Comparison of ENCODE assay signal across 12 cellular contexts in genomic region chr2:207934720-207935119, GRCh38.
"Had no signal": no experiment of that assay in that cellular context is flagged by ENCODE, and none has a peak within 500 bp of the region (broad histone marks: within the 10 kb centered on the region; RNA-seq: fewer than 3 reads in every experiment).

No MANE protein-coding gene starts in this region.

- H3K4me3 ChIP-seq: skin epidermis, tibial nerve had no signal

- H3K9me3 Mint-ChIP-seq: activated B cell treated with CpG ODN at 0.5 μM for 24 hours; activated CD4-positive, alpha-beta T cell treated with anti-CD3 and anti-CD28 coated beads, Interleukin-2, amount 10 ng/mL, durations not matched to agents 24 days and 14 days; activated naive CD4-positive, alpha-beta T cell treated with anti-CD3 and anti-CD28 coated beads, Interleukin-2, amount 50 U/mL, for 24 hours; brain; T-helper 1 cell treated with Interleukin-12 subunit alpha and Interleukin-12 subunit beta and Interleukin-4 antibody, amounts not matched to agents 30 μg/mL and 1 μg/mL, for 36 hours had no signal

- H3K4me3 Mint-ChIP-seq: activated B cell treated with CpG ODN at 0.5 μM for 24 hours; activated CD4-positive, alpha-beta T cell treated with anti-CD3 and anti-CD28 coated beads, Interleukin-2, amount 10 ng/mL, durations not matched to agents 24 days and 14 days; activated naive CD4-positive, alpha-beta T cell treated with anti-CD3 and anti-CD28 coated beads, Interleukin-2, amount 50 U/mL, for 24 hours; brain; T-helper 1 cell treated with Interleukin-12 subunit alpha and Interleukin-12 subunit beta and Interleukin-4 antibody, amounts not matched to agents 30 μg/mL and 1 μg/mL, for 36 hours had no signal

- H3K27me3 ChIP-seq: tibial nerve had no signal

- H3K4me1 Mint-ChIP-seq: activated B cell treated with CpG ODN at 0.5 μM for 24 hours; activated CD4-positive, alpha-beta T cell treated with anti-CD3 and anti-CD28 coated beads, Interleukin-2, amount 10 ng/mL, durations not matched to agents 24 days and 14 days; activated naive CD4-positive, alpha-beta T cell treated with anti-CD3 and anti-CD28 coated beads, Interleukin-2, amount 50 U/mL, for 24 hours had no signal

- DNase-seq: activated B cell treated with CpG ODN at 0.5 μM for 24 hours; activated CD4-positive, alpha-beta T cell treated with anti-CD3 and anti-CD28 coated beads, Interleukin-2, amount 10 ng/mL, durations not matched to agents 24 days and 14 days; activated CD8-positive, alpha-beta memory T cell treated with anti-CD3 and anti-CD28 coated beads for 24 hours; amygdala; cerebellar nuclear complex; dermis blood vessel endothelial cell; hypothalamus had no signal

- H3K27ac ChIP-seq: skin epidermis, tibial nerve had no signal

- H3K27me3 Mint-ChIP-seq: activated B cell treated with CpG ODN at 0.5 μM for 24 hours; activated CD4-positive, alpha-beta T cell treated with anti-CD3 and anti-CD28 coated beads, Interleukin-2, amount 10 ng/mL, durations not matched to agents 24 days and 14 days; activated naive CD4-positive, alpha-beta T cell treated with anti-CD3 and anti-CD28 coated beads, Interleukin-2, amount 50 U/mL, for 24 hours; brain had no signal

- H3K9me3 ChIP-seq: tibial nerve had no signal

- H3K27ac Mint-ChIP-seq: activated B cell treated with CpG ODN at 0.5 μM for 24 hours; activated CD4-positive, alpha-beta T cell treated with anti-CD3 and anti-CD28 coated beads, Interleukin-2, amount 10 ng/mL, durations not matched to agents 24 days and 14 days; activated naive CD4-positive, alpha-beta T cell treated with anti-CD3 and anti-CD28 coated beads, Interleukin-2, amount 50 U/mL, for 24 hours; brain; T-helper 1 cell treated with Interleukin-12 subunit alpha and Interleukin-12 subunit beta and Interleukin-4 antibody, amounts not matched to agents 30 μg/mL and 1 μg/mL, for 36 hours had no signal
